In the genomic region with DNA sequence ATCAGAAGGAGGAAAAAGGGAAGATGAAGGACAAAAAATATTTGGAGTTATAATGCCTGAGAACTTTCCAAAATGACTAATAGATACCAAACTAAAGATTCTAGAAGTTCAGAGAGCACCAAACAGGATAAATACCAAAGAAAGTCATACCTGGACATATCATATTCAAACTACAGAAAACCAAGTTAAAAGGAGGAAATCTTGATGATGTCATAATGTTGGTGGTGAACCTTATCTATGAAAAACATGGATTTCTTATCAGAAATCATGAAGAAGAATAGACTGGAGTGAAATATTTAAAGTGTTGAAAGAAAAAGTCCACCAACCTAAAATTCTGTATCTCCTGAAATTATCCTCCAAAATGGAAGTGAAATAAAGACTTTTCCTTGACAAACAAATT, we compare ENCODE assay signal across 25 cellular contexts.
DNase-seq lines count a peak whose midpoint lies in the region; ATAC-seq, FAIRE-seq and TF ChIP-seq lines count a peak whose summit lies in the region.
"Had no signal": no experiment of that assay in that cellular context is flagged by ENCODE, and none has a peak within 500 bp of the region (broad histone marks: within the 10 kb centered on the region; RNA-seq: fewer than 3 reads in every experiment).

No MANE protein-coding gene starts in this region.

- DNase-seq in HepG2 (ENCODE audit: low spot score) (no peak), right lobe of liver (no peak), endodermal cell (no peak), CD1c-positive myeloid dendritic cell (ENCODE audit: extremely low spot score) (no peak)
- DNase-seq: AML-193; CD4-positive, alpha-beta memory T cell; CD4-positive, CD25-positive, alpha-beta regulatory T cell; CD8-positive, alpha-beta memory T cell; COR-L47; DMS 273 treated with DMSO at 0.1 percent for 48 hours; DMS153; DMS53; DMS79; DND-41; EL; GDM1 had no signal

- intact Hi-C loops in HepG2 (cut with micrococcal nuclease; ENCODE audit: unreplicated experiment), result no loop called here
- intact Hi-C loops in right lobe of liver (cut with DNase I), result no loop called here

- H3K27me3 ChIP-seq in HepG2 (ENCODE audit: control insufficient read depth in 1 of 2, insufficient read depth in 2 of 2, low read length in 2 of 2) (no peaks in the 10 kb centered on the region), right lobe of liver (no peaks in the 10 kb centered on the region), endodermal cell (ENCODE audit: control insufficient read depth, insufficient read depth, low read length, poor library complexity, severe bottlenecking) (no peaks in the 10 kb centered on the region)
- H3K27me3 ChIP-seq: BLaER1 treated with 17β-estradiol and CSF1 and Interleukin-3, amounts not matched to agents 10 nM and 100 nM had no signal

- peaks cover 28% of the 10 kb centered on the region for H3K9me3 Mint-ChIP-seq in endodermal cell

- no peak for TF ChIP-seq RAD21 in HepG2 (CRISPR knock-in tag; IDR thresholded peaks at IDR 0.05)

- H3K36me3 Mint-ChIP-seq in endodermal cell (ENCODE audit: low read depth), result peaks cover 9% of the 10 kb centered on the region
- H3K36me3 Mint-ChIP-seq: CD4-positive, alpha-beta memory T cell; CD4-positive, CD25-positive, alpha-beta regulatory T cell; CD8-positive, alpha-beta memory T cell had no signal

- H3K4me3 ChIP-seq in HepG2 (replicated peaks in 1 of 3; ENCODE audit: insufficient read depth in 1 of 3, low read depth in 2 of 3, low read length in 3 of 3) (no peak overlapping the region), right lobe of liver (no peak overlapping the region), endodermal cell (ENCODE audit: low read length) (peak overlapping the region; percentile 25)
- H3K4me3 ChIP-seq: A549; BLaER1 treated with 17β-estradiol and CSF1 and Interleukin-3, amounts not matched to agents 10 nM and 100 nM; GM12878 had no signal

- no peaks in the 10 kb centered on the region for H3K79me2 ChIP-seq in HepG2 (ENCODE audit: insufficient read depth, low read length)

- no peak overlapping the region for H2AFZ ChIP-seq in HepG2 (ENCODE audit: low read length)

- H3K27ac Mint-ChIP-seq in endodermal cell, result no peak overlapping the region
- H3K27ac Mint-ChIP-seq: B cell; CD4-positive, alpha-beta memory T cell; CD4-positive, CD25-positive, alpha-beta regulatory T cell; CD8-positive, alpha-beta memory T cell had no signal

- TF ChIP-seq CTCF in HepG2 (CRISPR knock-in tag; IDR thresholded peaks at IDR 0.05), result no peak
- TF ChIP-seq CTCF in right lobe of liver (IDR thresholded peaks at IDR 0.05), result no peak
- no peak for TF ChIP-seq CTCF in endodermal cell (conservative IDR thresholded peaks at IDR 0.05)

- no peaks in the 10 kb centered on the region for H3K27me3 Mint-ChIP-seq in endodermal cell (ENCODE audit: insufficient read depth)
- H3K27me3 Mint-ChIP-seq: B cell; CD4-positive, alpha-beta memory T cell; CD4-positive, CD25-positive, alpha-beta regulatory T cell; CD8-positive, alpha-beta memory T cell had no signal

- no peak for ATAC-seq in HepG2
- ATAC-seq in right lobe of liver, result no peak
- ATAC-seq in HG03378 (IDR thresholded peaks at IDR 0.05; ENCODE audit: unreplicated experiment), result no peak
- ATAC-seq: A549, GM12878 had no signal

- peaks cover 2% of the 10 kb centered on the region for H3K4me1 Mint-ChIP-seq in endodermal cell
- H3K4me1 Mint-ChIP-seq: B cell; CD4-positive, alpha-beta memory T cell; CD4-positive, CD25-positive, alpha-beta regulatory T cell; CD8-positive, alpha-beta memory T cell had no signal

- no peaks in the 10 kb centered on the region for H4K20me1 ChIP-seq in HepG2 (ENCODE audit: insufficient read depth, low read length)
- H4K20me1 ChIP-seq: BLaER1 treated with 17β-estradiol and CSF1 and Interleukin-3, amounts not matched to agents 10 nM and 100 nM had no signal

- H3K4me1 ChIP-seq in HepG2 (ENCODE audit: insufficient read depth, low read length), result no peaks in the 10 kb centered on the region
- no peaks in the 10 kb centered on the region for H3K4me1 ChIP-seq in right lobe of liver
- H3K4me1 ChIP-seq in endodermal cell (ENCODE audit: control insufficient read depth, insufficient read depth, low read length), result no peaks in the 10 kb centered on the region
- H3K4me1 ChIP-seq: A549; BLaER1 treated with 17β-estradiol and CSF1 and Interleukin-3, amounts not matched to agents 10 nM and 100 nM had no signal

- no TSS peak for BruUV-seq in HepG2 (replicated peaks; lab: Mats Ljungman, UMichigan)

- no peak overlapping the region for H3K4me3 Mint-ChIP-seq in endodermal cell
- H3K4me3 Mint-ChIP-seq: B cell; CD4-positive, alpha-beta memory T cell; CD8-positive, alpha-beta memory T cell had no signal

- H3K27ac ChIP-seq in HepG2 (ENCODE audit: extremely low read length, insufficient read depth, low read length) (no peak overlapping the region), right lobe of liver (no peak overlapping the region), endodermal cell (ENCODE audit: low read depth, low read length) (no peak overlapping the region)
- H3K27ac ChIP-seq: 22Rv1; A549; BLaER1 treated with 17β-estradiol and CSF1 and Interleukin-3, amounts not matched to agents 10 nM and 100 nM; C4-2B had no signal

- no peaks in the 10 kb centered on the region for H3K9me3 ChIP-seq in HepG2 (ENCODE audit: low read length)
- no peaks in the 10 kb centered on the region for H3K9me3 ChIP-seq in right lobe of liver
- H3K9me3 ChIP-seq in endodermal cell (ENCODE audit: control insufficient read depth, low read length), result peaks cover 19% of the 10 kb centered on the region
- H3K9me3 ChIP-seq: A549; BLaER1 treated with 17β-estradiol and CSF1 and Interleukin-3, amounts not matched to agents 10 nM and 100 nM had no signal

- CTCF ChIA-PET in HepG2 (lab: Yijun Ruan, JAX; ENCODE audit: low intra/inter-chr PET ratio, low total read pairs), result no interaction called here

- H3K9ac ChIP-seq in HepG2 (ENCODE audit: insufficient read depth, low read depth, low read length) (no peak overlapping the region), endodermal cell (ENCODE audit: extremely low read depth, low read length, poor library complexity, severe bottlenecking) (no peak overlapping the region)
- H3K9ac ChIP-seq: BLaER1 treated with 17β-estradiol and CSF1 and Interleukin-3, amounts not matched to agents 10 nM and 100 nM had no signal

- FAIRE-seq in HepG2 (lab: Jason Lieb, UNC), result no peak
- FAIRE-seq: A549, GM12878, GM12892, GM18507 had no signal

- POLR2A ChIA-PET in HepG2 (lab: Yijun Ruan, JAX), result no interaction called here

- no peak overlapping the region for H3K4me2 ChIP-seq in HepG2 (ENCODE audit: low read depth, low read length)
- H3K4me2 ChIP-seq: A549; BLaER1 treated with 17β-estradiol and CSF1 and Interleukin-3, amounts not matched to agents 10 nM and 100 nM had no signal

- TF ChIP-seq EP300 in HepG2 (IDR thresholded peaks at IDR 0.05; ENCODE audit: low read depth in 2 of 2, low read length in 2 of 2) (no peak), HepG2 (CRISPR knock-in tag; IDR thresholded peaks at IDR 0.05; ENCODE audit: borderline replicate concordance) (no peak)

- TF ChIP-seq POLR2A in HepG2 (IDR thresholded peaks at IDR 0.05; ENCODE audit: insufficient read depth in 1 of 2, low read depth in 2 of 2, low read length in 2 of 2), result no peak
- no peak for TF ChIP-seq POLR2A in right lobe of liver (IDR thresholded peaks at IDR 0.05)

- no peaks in the 10 kb centered on the region for H3K36me3 ChIP-seq in HepG2 (replicated peaks in 1 of 2; ENCODE audit: control insufficient read depth in 1 of 2, insufficient read depth in 2 of 2, low read length in 2 of 2)
- H3K36me3 ChIP-seq in right lobe of liver, result no peaks in the 10 kb centered on the region
- H3K36me3 ChIP-seq in endodermal cell (ENCODE audit: control insufficient read depth, insufficient read depth, low read length), result peaks cover 3% of the 10 kb centered on the region
- H3K36me3 ChIP-seq: BLaER1 treated with 17β-estradiol and CSF1 and Interleukin-3, amounts not matched to agents 10 nM and 100 nM had no signal

- in situ Hi-C loops in HepG2 (cut with HindIII; ENCODE audit: extremely low pct_ligation_motif_present, low pct_unique_long_range_greater_than_20kb), result no loop called here

TF ChIP-seq in HepG2, 621 proteins besides CTCF, POLR2A, EP300 and RAD21 (continues in another document):
- no peak for TF ChIP-seq TBX2 (CRISPR knock-in tag; IDR thresholded peaks at IDR 0.05; ENCODE audit: borderline replicate concordance)
- TF ChIP-seq ATF7 (IDR thresholded peaks at IDR 0.05), result peak; percentile 93
- TF ChIP-seq ATF7 (CRISPR knock-in tag; IDR thresholded peaks at IDR 0.05), result no peak
- TF ChIP-seq ZNF234 (CRISPR knock-in tag; conservative IDR thresholded peaks at IDR 0.05), result no peak
- no peak for TF ChIP-seq PHF5A (CRISPR knock-in tag; IDR thresholded peaks at IDR 0.05; ENCODE audit: low read depth, unreplicated experiment)
- no peak for TF ChIP-seq HNRNPK (IDR thresholded peaks at IDR 0.05; ENCODE audit: low read depth, low read length, poor library complexity, severe bottlenecking)
- no peak for TF ChIP-seq FOXC1 (CRISPR knock-in tag; IDR thresholded peaks at IDR 0.05; ENCODE audit: borderline replicate concordance)
- TF ChIP-seq ZNF770 (CRISPR knock-in tag; IDR thresholded peaks at IDR 0.05), result no peak
- TF ChIP-seq CREB1 (IDR thresholded peaks at IDR 0.05), result peak; percentile 63
- no peak for TF ChIP-seq CREB1 (CRISPR knock-in tag; IDR thresholded peaks at IDR 0.05)
- no peak for TF ChIP-seq ZNF720 (CRISPR knock-in tag; IDR thresholded peaks at IDR 0.05)
- no peak for TF ChIP-seq MED13 (CRISPR knock-in tag; IDR thresholded peaks at IDR 0.05)
